In genomic region chr6:113936093-113936934, GRCh38 we compare ENCODE assay signal across 8 cellular contexts. TPM values are rescaled to one million over a fixed set of nuclear protein-coding genes. Genes with fewer than 3 reads are reported as not detected.
DNase-seq lines count a peak whose midpoint lies in the region; ATAC-seq and TF ChIP-seq lines count a peak whose summit lies in the region.

No MANE protein-coding gene starts in this region.

- H3K4me1 ChIP-seq in Peyer's patch = no peaks in the 10 kb centered on the region

- intact Hi-C loops in activated CD4-positive, alpha-beta memory T cell treated with anti-CD3 and anti-CD28 coated beads for 36 hours (cut with micrococcal nuclease) = no loop called here

- CTCF ChIA-PET in HEK293T (lab: Yijun Ruan, JAX) = interaction anchor here (0.7 to 1.0 kb wide), 5 partner anchors 9 to 174 kb away, joined by 3 to 6 read pairs (median 3); no protein-coding TSS in a partner anchor
- CTCF ChIA-PET in activated CD4-positive, alpha-beta memory T cell treated with anti-CD3 and anti-CD28 coated beads for 36 hours (lab: Charles Lee) = interaction anchor here (0.5 to 2.3 kb wide), 8 partner anchors 9 to 630 kb away, joined by 3 to 8 read pairs (median 4); no protein-coding TSS in a partner anchor

- H3K27ac ChIP-seq in 22Rv1 (no peak overlapping the region), Peyer's patch (no peak overlapping the region)

- H3K4me1 Mint-ChIP-seq in effector memory CD8-positive, alpha-beta T cell (ENCODE audit: low read depth in 2 of 2) = no peaks in the 10 kb centered on the region
- no peaks in the 10 kb centered on the region for H3K4me1 Mint-ChIP-seq in activated CD4-positive, alpha-beta memory T cell treated with anti-CD3 and anti-CD28 coated beads for 36 hours (ENCODE audit: low read depth)

- peaks cover 22% of the 10 kb centered on the region for H3K36me3 Mint-ChIP-seq in effector memory CD8-positive, alpha-beta T cell (ENCODE audit: insufficient read depth)
- H3K36me3 Mint-ChIP-seq in activated CD4-positive, alpha-beta memory T cell treated with anti-CD3 and anti-CD28 coated beads for 36 hours = peaks cover 12% of the 10 kb centered on the region

- no peaks in the 10 kb centered on the region for H3K27me3 Mint-ChIP-seq in effector memory CD8-positive, alpha-beta T cell
- H3K27me3 Mint-ChIP-seq in activated CD4-positive, alpha-beta memory T cell treated with anti-CD3 and anti-CD28 coated beads for 36 hours = no peaks in the 10 kb centered on the region

- H3K36me3 ChIP-seq in Peyer's patch = peaks cover 0 to 16% (median 0%) of the 10 kb centered on the region in 3 donors

- peak; percentile 71 for ATAC-seq in effector memory CD8-positive, alpha-beta T cell (replicated peaks)

- no peak overlapping the region for H3K4me3 ChIP-seq in GM12864 (ENCODE audit: low read depth, low read length)
- H3K4me3 ChIP-seq in Peyer's patch = no peak overlapping the region

- H3K27me3 ChIP-seq in Peyer's patch = no peaks in the 10 kb centered on the region

- TF ChIP-seq POLR2A in Peyer's patch (IDR thresholded peaks at IDR 0.05) = no peak

- DNase-seq in GM12864 (ENCODE audit: low read depth) (peak; percentile 35), HEK293T (ENCODE audit: extremely low spot score) (peak; percentile 54), LHCN-M2 (ENCODE audit: low read depth) (peak; percentile 68), Peyer's patch (no peak), middle frontal gyrus (ENCODE audit: extremely low spot score, low spot score) (peak; percentile 65)
- peak in 2 of 3 experiments; percentile 15 to 22 for DNase-seq in effector memory CD8-positive, alpha-beta T cell
- no peak for DNase-seq in activated CD4-positive, alpha-beta memory T cell treated with anti-CD3 and anti-CD28 coated beads for 36 hours

- H3K9me3 ChIP-seq in Peyer's patch = no peaks in the 10 kb centered on the region

- no peak overlapping the region for H3K4me3 Mint-ChIP-seq in effector memory CD8-positive, alpha-beta T cell
- no peak overlapping the region for H3K4me3 Mint-ChIP-seq in activated CD4-positive, alpha-beta memory T cell treated with anti-CD3 and anti-CD28 coated beads for 36 hours

- peak; percentile 82 for TF ChIP-seq CTCF in 22Rv1 (IDR thresholded peaks at IDR 0.05)
- peak; percentile 72 for TF ChIP-seq CTCF in GM12864 (IDR thresholded peaks at IDR 0.05; ENCODE audit: low read depth, low read length, missing control alignments)
- peak in 5 of 6 experiments; percentile 65 to 83 (median 79) for TF ChIP-seq CTCF in Peyer's patch (IDR thresholded peaks at IDR 0.05)

- H3K27ac Mint-ChIP-seq in effector memory CD8-positive, alpha-beta T cell = peak overlapping the region in 1 of 2 donors; percentile 1
- no peak overlapping the region for H3K27ac Mint-ChIP-seq in activated CD4-positive, alpha-beta memory T cell treated with anti-CD3 and anti-CD28 coated beads for 36 hours

- POLR2A ChIA-PET in HEK293T (lab: Yijun Ruan, JAX) = no interaction called here
- POLR2A ChIA-PET in activated CD4-positive, alpha-beta memory T cell treated with anti-CD3 and anti-CD28 coated beads for 36 hours (lab: Charles Lee) = no interaction called here

- H3K9me3 Mint-ChIP-seq in effector memory CD8-positive, alpha-beta T cell = no peaks in the 10 kb centered on the region
- no peaks in the 10 kb centered on the region for H3K9me3 Mint-ChIP-seq in activated CD4-positive, alpha-beta memory T cell treated with anti-CD3 and anti-CD28 coated beads for 36 hours

TF ChIP-seq in HEK293T, 16 proteins besides CTCF, POLR2A, EP300 and RAD21:
- peak; percentile 69; the same call in 1 of the 2 replicates for TF ChIP-seq ZNF384 (IDR thresholded peaks at IDR 0.05)
- TF ChIP-seq ARNT (IDR thresholded peaks at IDR 0.05) = no peak

RNA-seq across cellular contexts. Expression of gene HDAC2, which starts 34.6 kb away (rescaled TPM):
- 76.8 and 119 TPM in 2 replicates for total RNA-seq in LHCN-M2 (2014; rRNA removed)
- 131 TPM for polyA plus RNA-seq in LHCN-M2 (2012)
- 10 to 100 TPM; 29.6 to 49.5 (median 43.8) TPM for total RNA-seq in Peyer's patch
- 10 to 100 TPM; 93.7 to 95.1 TPM for total RNA-seq in activated CD4-positive, alpha-beta memory T cell treated with anti-CD3 and anti-CD28 coated beads for 36 hours

Comparison
In these comparisons a context has a peak if more than half of its experiments do, and no peak if none do; other contexts are left out.
1. DNase-seq: peak in GM12864 (single experiment), HEK293T (single experiment), LHCN-M2 (single experiment), effector memory CD8-positive, alpha-beta T cell (2 of 3) and middle frontal gyrus (single experiment); none in Peyer's patch (0 of 3) and activated CD4-positive, alpha-beta memory T cell treated with anti-CD3 and anti-CD28 coated beads for 36 hours (single experiment).
2. Peak in every context shown above with its lines, with median percentiles within 50 percentile points of each other: CTCF ChIP-seq.